Comparison of ENCODE assay signal across 1 cellular context in genomic region chr6:149328083-149328482, GRCh38.
TF ChIP-seq lines count a peak whose summit lies in the region.

No MANE protein-coding gene starts in this region.

TF ChIP-seq in WTC11, 78 proteins besides CTCF, POLR2A, EP300 and RAD21 (continued from another document):
- TF ChIP-seq E2F5 (CRISPR knock-in tag; IDR thresholded peaks at IDR 0.05) (no peak), SOX15 (CRISPR knock-in tag; IDR thresholded peaks at IDR 0.05) (no peak), NR1H2 (CRISPR knock-in tag; IDR thresholded peaks at IDR 0.05) (no peak), AR (CRISPR knock-in tag; IDR thresholded peaks at IDR 0.05) (no peak), SMAD4 (CRISPR knock-in tag; IDR thresholded peaks at IDR 0.05) (no peak), NFATC4 (CRISPR knock-in tag; IDR thresholded peaks at IDR 0.05) (no peak), RORB (CRISPR knock-in tag; IDR thresholded peaks at IDR 0.05) (no peak), CDX4 (CRISPR knock-in tag; IDR thresholded peaks at IDR 0.05; ENCODE audit: borderline replicate concordance) (no peak), JUN (CRISPR knock-in tag; IDR thresholded peaks at IDR 0.05) (no peak)
